ENCODE assay signal across 13 cellular contexts in genomic region chr20:9467995-9468394, GRCh38. TPM values are rescaled to one million over a fixed set of nuclear protein-coding genes. Genes with fewer than 3 reads are reported as not detected.
DNase-seq lines count a peak whose midpoint lies in the region; ATAC-seq, FAIRE-seq and TF ChIP-seq lines count a peak whose summit lies in the region.
"Had no signal": no experiment of that assay in that cellular context is flagged by ENCODE, and none has a peak within 500 bp of the region (broad histone marks: within the 10 kb centered on the region; RNA-seq: fewer than 3 reads in every experiment).

No MANE protein-coding gene starts in this region.

- no peaks in the 10 kb centered on the region for H3K79me2 ChIP-seq in OCI-LY1 (ENCODE audit: insufficient read depth, low read length)

- no TSS peak for BruUV-seq in A673 (replicated peaks; lab: Mats Ljungman, UMichigan)

- peak; percentile 11 for FAIRE-seq in GM19239 (lab: Jason Lieb, UNC)
- FAIRE-seq: frontal cortex, small intestine had no signal

- no peak for TF ChIP-seq POLR2A in lower leg skin (IDR thresholded peaks at IDR 0.05)

- DNase-seq in A673 (ENCODE audit: low spot score) (peak; percentile 25), GM19239 (ENCODE audit: insufficient read length, low spot score) (no peak), fibroblast of villous mesenchyme (ENCODE audit: low read depth) (no peak), lower leg skin (ENCODE audit: low spot score in 2 of 2) (no peak), DMS153 (lab: John Stamatoyannopoulos, UW) (no peak), NCI-H1092 (lab: John Stamatoyannopoulos, UW) (no peak)
- DNase-seq: activated CD8-positive, alpha-beta memory T cell treated with anti-CD3 and anti-CD28 coated beads, Interleukin-2, amount 50 U/mL, for 4 hours; GDM1; NCI-H526 treated with DMSO at 0.1 percent for 48 hours; small intestine had no signal

- H4K20me1 ChIP-seq in OCI-LY1 (ENCODE audit: insufficient read depth, low read length): no peaks in the 10 kb centered on the region

- H3K27me3 ChIP-seq in A673 (replicated peaks; ENCODE audit: insufficient read depth, low read depth, low read length, poor library complexity) (no peaks in the 10 kb centered on the region), OCI-LY1 (ENCODE audit: insufficient read depth, low read length) (no peaks in the 10 kb centered on the region)

- no peaks in the 10 kb centered on the region for H3K36me3 ChIP-seq in A673 (ENCODE audit: insufficient read depth, low read length, poor library complexity, severe bottlenecking)
- no peaks in the 10 kb centered on the region for H3K36me3 ChIP-seq in OCI-LY1 (ENCODE audit: insufficient read depth, low read length)

- H3F3A ChIP-seq in OCI-LY1 (ENCODE audit: insufficient read depth, low read length): no peaks in the 10 kb centered on the region

- POLR2A ChIA-PET in A673 (lab: Charles Lee; ENCODE audit: low non-redundant PET): interaction anchor here (0.6 kb wide), 1 partner anchor 565 kb away, joined by 9 read pairs; no protein-coding TSS in a partner anchor

- H3K27ac ChIP-seq in A673 (ENCODE audit: low read depth, low read length, poor library complexity, severe bottlenecking): no peak overlapping the region
- no peak overlapping the region for H3K27ac ChIP-seq in OCI-LY1 (ENCODE audit: low read depth, low read length, poor library complexity, severe bottlenecking)

- H3K9me3 ChIP-seq in A673 (ENCODE audit: low read depth, low read length, poor library complexity, severe bottlenecking): no peaks in the 10 kb centered on the region
- no peaks in the 10 kb centered on the region for H3K9me3 ChIP-seq in OCI-LY1 (ENCODE audit: low read length)

- H3K4me3 ChIP-seq in A673 (ENCODE audit: low read depth, low read length, poor library complexity, severe bottlenecking) (no peak overlapping the region), OCI-LY1 (ENCODE audit: low read depth, low read length, poor library complexity, severe bottlenecking) (no peak overlapping the region), fibroblast of villous mesenchyme (ENCODE audit: low read depth, low read length) (no peak overlapping the region), lower leg skin (ENCODE audit: low read depth, poor library complexity, severe bottlenecking) (no peak overlapping the region)

- intact Hi-C loops in A673 (cut with micrococcal nuclease; ENCODE audit: unreplicated experiment): loop anchor here (1.0 kb wide), 1 partner anchor 142 kb away; no protein-coding TSS in a partner anchor
- intact Hi-C loops in lower leg skin (cut with DNase I; ENCODE audit: low total_unique reads): no loop called here

- CTCF ChIA-PET in A673 (lab: Charles Lee): interaction anchor here (0.6 to 1.0 kb wide), 3 partner anchors 48 to 1315 kb away, joined by 3 to 26 read pairs (median 3); no protein-coding TSS in a partner anchor

- H3K9me2 ChIP-seq in OCI-LY1 (ENCODE audit: low read depth, low read length): no peaks in the 10 kb centered on the region

- 45 to 50% methylated on average over 3 of the region's 3 CpGs for WGBS in lower leg skin, 2 donors

- TF ChIP-seq CTCF in A673 (conservative IDR thresholded peaks at IDR 0.05; ENCODE audit: low read depth, low read length) (peak; percentile 80), OCI-LY1 (IDR thresholded peaks at IDR 0.05; ENCODE audit: low read length) (peak; percentile 58), fibroblast of villous mesenchyme (IDR thresholded peaks at IDR 0.05; ENCODE audit: insufficient read depth, low read depth, low read length) (peak; percentile 50), lower leg skin (IDR thresholded peaks at IDR 0.05) (no peak)

- H3K4me1 ChIP-seq in A673 (ENCODE audit: insufficient read depth, low read length, poor library complexity, severe bottlenecking): no peaks in the 10 kb centered on the region
- no peaks in the 10 kb centered on the region for H3K4me1 ChIP-seq in OCI-LY1 (ENCODE audit: insufficient read depth, low read length, severe bottlenecking)

- no peak overlapping the region for H3K9ac ChIP-seq in OCI-LY1 (ENCODE audit: low read length)

- no peak overlapping the region for H3K4me2 ChIP-seq in OCI-LY1 (ENCODE audit: low read length)

- ATAC-seq in GM21367 (IDR thresholded peaks at IDR 0.05; ENCODE audit: unreplicated experiment): no peak

- H2AFZ ChIP-seq in OCI-LY1 (ENCODE audit: low read length): no peak overlapping the region

RNA-seq across cellular contexts. Expression of gene LAMP5, which starts 46.4 kb away (rescaled TPM):
- total RNA-seq in A673 (2021): not detected in 2 replicates
- total RNA-seq in fibroblast of villous mesenchyme: not detected in 2 replicates
- total RNA-seq in lower leg skin: under 1 TPM in 2 of 4 donors, not detected in 2; 0.16 to 0.19 TPM

Comparison
In these comparisons a context has a peak if more than half of its experiments do, and no peak if none do; other contexts are left out.
1. CTCF ChIP-seq: peak in A673 (single experiment), OCI-LY1 (single experiment) and fibroblast of villous mesenchyme (single experiment); none in lower leg skin (0 of 3).